In the genomic region with DNA sequence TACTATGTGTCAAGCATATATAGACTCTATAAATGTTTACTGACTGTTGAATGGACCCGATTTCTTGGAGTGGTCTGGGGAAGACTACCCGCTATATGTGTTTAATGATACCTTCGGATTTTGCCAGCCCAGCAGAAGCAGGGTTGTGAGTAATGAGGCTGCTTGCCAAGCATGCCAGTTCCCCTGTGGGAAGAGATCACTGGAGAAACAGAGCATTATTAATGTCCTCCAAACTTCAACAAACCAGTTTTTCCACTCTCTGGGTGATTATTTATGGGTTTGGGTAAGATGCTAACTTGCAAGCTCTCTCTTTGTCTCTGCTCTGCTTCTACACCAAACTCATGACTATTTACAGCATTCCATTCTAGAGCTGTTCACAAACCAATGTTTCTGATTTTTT, we compare ENCODE assay signal across 14 cellular contexts. TPM values are rescaled to one million over a fixed set of nuclear protein-coding genes. Genes with fewer than 3 reads are reported as not detected.
DNase-seq lines count a peak whose midpoint lies in the region; TF ChIP-seq lines count a peak whose summit lies in the region.
"Had no signal": no experiment of that assay in that cellular context is flagged by ENCODE, and none has a peak within 500 bp of the region (broad histone marks: within the 10 kb centered on the region; RNA-seq: fewer than 3 reads in every experiment).

No MANE protein-coding gene starts in this region.

- no peaks in the 10 kb centered on the region for H3K9me2 ChIP-seq in PC-9 (ENCODE audit: insufficient read depth)

- no peak overlapping the region for H3K9ac ChIP-seq in iPS-18a (ENCODE audit: low read length)

- H3K27ac ChIP-seq in PC-9, result peak overlapping the region; percentile 82
- no peak overlapping the region for H3K27ac ChIP-seq in iPS-18a (ENCODE audit: low read length)
- H3K27ac ChIP-seq in thyroid gland, result peak overlapping the region; percentile 50 to 56 (median 50)
- H3K27ac ChIP-seq: adrenal gland had no signal

- CTCF ChIA-PET in PC-9 (lab: Charles Lee), result interaction anchor here (1.3 kb wide), 1 partner anchor 11 kb away, joined by 4 read pairs; no protein-coding TSS in a partner anchor

- H3K4me2 ChIP-seq in PC-9, result peak overlapping the region; percentile 76

- 47 to 63% methylated on average over 3 of the region's 3 CpGs for WGBS in thyroid gland, 2 donors

- no peak for TF ChIP-seq POLR2A in thyroid gland (IDR thresholded peaks at IDR 0.05)

- DNase-seq in LoVo (ENCODE audit: low spot score), result peak; percentile 19
- DNase-seq in PC-9, result peak; percentile 70 to 99
- DNase-seq in thyroid gland, result peak; percentile 76
- no peak for DNase-seq in amniotic stem cell (lab: John Stamatoyannopoulos, UW)
- DNase-seq in activated effector memory CD4-positive, alpha-beta T cell treated with Interleukin-2 at 50 U/mL for 16 hours, result no peak
- no peak for DNase-seq in NOMO-1 treated with dmso at 0.1 percent for 144 hours (lab: John Stamatoyannopoulos, UW; ENCODE audit: unreplicated experiment)
- DNase-seq: activated CD4-positive, CD25-positive, alpha-beta regulatory T cell treated with anti-CD3 and anti-CD28 coated beads, Interleukin-2, amount 50 U/mL, for 72 hours; CD4-positive, CD25-positive, alpha-beta regulatory T cell; islet precursor cell; naive B cell; NCI-H146; OCI-M1 had no signal

- H2AFZ ChIP-seq in PC-9, result no peak overlapping the region

- H3K4me1 ChIP-seq in PC-9 (replicated peaks; ENCODE audit: insufficient read depth) (peaks cover 47% of the 10 kb centered on the region), iPS-18a (ENCODE audit: control insufficient read depth, low read depth, low read length) (peaks cover 37% of the 10 kb centered on the region), thyroid gland (peaks cover 0 to 12% of the 10 kb centered on the region in 2 donors)
- H3K4me1 ChIP-seq: adrenal gland had no signal

- intact Hi-C loops in PC-9 (cut with micrococcal nuclease; ENCODE audit: unreplicated experiment) (loop anchor here (1.0 to 5.0 kb wide), 4 partner anchors 11 to 45 kb away; partner anchors contain the start of genes PHGDH and ZNF697), thyroid gland (cut with DNase I) (no loop called here)

- peaks cover 32% of the 10 kb centered on the region for H3F3A ChIP-seq in PC-9 (ENCODE audit: insufficient read depth, low read depth)

- H3K9me3 ChIP-seq in PC-9 (ENCODE audit: insufficient read depth, low read depth) (no peaks in the 10 kb centered on the region), iPS-18a (ENCODE audit: control insufficient read depth, low read depth, low read length) (no peaks in the 10 kb centered on the region), thyroid gland (no peaks in the 10 kb centered on the region)
- H3K9me3 ChIP-seq: adrenal gland had no signal

- no TSS peak for BruUV-seq in PC-9 (replicated peaks; lab: Mats Ljungman, UMichigan)

- peak overlapping the region; percentile 17; the same call in 1 of the 2 replicates for H3K4me3 ChIP-seq in PC-9
- H3K4me3 ChIP-seq in iPS-18a (ENCODE audit: low read length), result peak overlapping the region; percentile 6
- H3K4me3 ChIP-seq in thyroid gland (replicated peaks in 1 of 3), result no peak overlapping the region
- H3K4me3 ChIP-seq: adrenal gland had no signal

- no peaks in the 10 kb centered on the region for H3K79me2 ChIP-seq in PC-9 (ENCODE audit: low read depth)

- no peaks in the 10 kb centered on the region for H3K36me3 ChIP-seq in PC-9 (ENCODE audit: low read depth)
- H3K36me3 ChIP-seq in iPS-18a (ENCODE audit: control insufficient read depth, low read depth, low read length), result no peaks in the 10 kb centered on the region
- no peaks in the 10 kb centered on the region for H3K36me3 ChIP-seq in thyroid gland
- H3K36me3 ChIP-seq: adrenal gland had no signal

- H3K27me3 ChIP-seq in PC-9 (ENCODE audit: insufficient read depth, low read depth) (no peaks in the 10 kb centered on the region), iPS-18a (ENCODE audit: control insufficient read depth, insufficient read depth, low read length) (no peaks in the 10 kb centered on the region), thyroid gland (no peaks in the 10 kb centered on the region)
- H3K27me3 ChIP-seq: adrenal gland had no signal

- POLR2A ChIA-PET in PC-9 (lab: Charles Lee; ENCODE audit: unreplicated experiment), result interaction anchor here (0.7 to 1.1 kb wide), 2 partner anchors 26 to 44 kb away, joined by 4 to 5 read pairs; no protein-coding TSS in a partner anchor

- TF ChIP-seq CTCF in PC-9 (conservative IDR thresholded peaks at IDR 0.05), result no peak
- TF ChIP-seq CTCF in thyroid gland (IDR thresholded peaks at IDR 0.05), result no peak

- H4K20me1 ChIP-seq in PC-9 (ENCODE audit: insufficient read depth), result peaks cover 4% of the 10 kb centered on the region; the same call in 1 of the 2 replicates

RNA-seq across cellular contexts. Expression of gene PHGDH, which starts 25.1 kb away (rescaled TPM):
- total RNA-seq in PC-9 (2021), result 373 and 569 TPM in 2 replicates
- 100 to 1,000 TPM in 2 of 4 donors, 10 to 100 TPM in 2; 36.0 to 308 (median 102) TPM for total RNA-seq in thyroid gland

RNA-seq across cellular contexts. Expression of gene ZNF697, which starts 38.6 kb away (rescaled TPM):
- total RNA-seq in PC-9 (2021) (3.6 and 4.1 TPM in 2 replicates), thyroid gland (10 to 100 TPM; 10.8 to 17.9 (median 11.9) TPM)
- total RNA-seq: CD4-positive, CD25-positive, alpha-beta regulatory T cell had no signal

Comparison
In these comparisons a context has a peak if more than half of its experiments do, and no peak if none do; other contexts are left out.
1. DNase-seq: peak in LoVo (single experiment), PC-9 (2 of 2) and thyroid gland (2 of 2); none in amniotic stem cell (single experiment), activated effector memory CD4-positive, alpha-beta T cell treated with Interleukin-2 at 50 U/mL for 16 hours (single experiment) and NOMO-1 treated with dmso at 0.1 percent for 144 hours (single experiment).
2. H3K4me3 ChIP-seq: peak in PC-9 (single experiment) and iPS-18a (single experiment); none in thyroid gland (0 of 3).